In genomic region chr12:49133014-49133413, GRCh38 we compare ENCODE assay signal across 1 cellular context.
TF ChIP-seq lines count a peak whose summit lies in the region.

No MANE protein-coding gene starts in this region.

TF ChIP-seq in K562, 482 proteins besides CTCF, POLR2A, EP300 and RAD21 (continued from another document):
- TF ChIP-seq MLLT1 (IDR thresholded peaks at IDR 0.05) (peak in 1 of 2 experiments; percentile 31; a peak in 1 of 4 replicates), PHF21A (IDR thresholded peaks at IDR 0.05; ENCODE audit: borderline replicate concordance, low read depth) (peak; percentile 41; the same call in 1 of the 2 replicates), HNRNPL (IDR thresholded peaks at IDR 0.05; ENCODE audit: low read depth, low read length) (no peak), CBFA2T3 (IDR thresholded peaks at IDR 0.05) (peak; percentile 49), TEAD4 (IDR thresholded peaks at IDR 0.05; ENCODE audit: low read length) (peak; percentile 34; the same call in 1 of the 2 replicates), TEAD4 (CRISPR knock-in tag; IDR thresholded peaks at IDR 0.05; ENCODE audit: borderline replicate concordance) (no peak), HDAC2 (IDR thresholded peaks at IDR 0.05) (peak; percentile 47; the same call in 1 of the 2 replicates), RBM22 (IDR thresholded peaks at IDR 0.05; ENCODE audit: low read depth, low read length, poor library complexity, severe bottlenecking) (no peak), RCOR1 (IDR thresholded peaks at IDR 0.05; ENCODE audit: borderline replicate concordance in 1 of 2, low read depth in 2 of 2, low read length in 2 of 2) (peak; percentile 42 to 89; a peak in 2 of 4 replicates), KDM1A (IDR thresholded peaks at IDR 0.05) (peak; percentile 75 to 90)
